ENCODE assay signal across 14 cellular contexts in genomic region chr20:46557231-46557956, GRCh38. TPM values are rescaled to one million over a fixed set of nuclear protein-coding genes. Genes with fewer than 3 reads are reported as not detected.
DNase-seq lines count a peak whose midpoint lies in the region; ATAC-seq and TF ChIP-seq lines count a peak whose summit lies in the region.
"Had no signal": no experiment of that assay in that cellular context is flagged by ENCODE, and none has a peak within 500 bp of the region (broad histone marks: within the 10 kb centered on the region; RNA-seq: fewer than 3 reads in every experiment).

No MANE protein-coding gene starts in this region.

- H3K9ac ChIP-seq in BLaER1 treated with 17β-estradiol and CSF1 and Interleukin-3, amounts not matched to agents 10 nM and 100 nM: no peak overlapping the region

- peak overlapping the region; percentile 14 for H3K27ac Mint-ChIP-seq in activated T-helper 2 cell treated with anti-CD3 and anti-CD28 coated beads, Interferon-gamma antibody, Interleukin-2, Interleukin-4, amounts not matched to agents 10 μg/mL and 5 μg/mL and 100 μg/mL, durations not matched to agents 14 hours and 24 hours and 36 hours
- H3K27ac Mint-ChIP-seq: T-helper 17 cell had no signal

- no peaks in the 10 kb centered on the region for H3K36me3 Mint-ChIP-seq in activated T-helper 2 cell treated with anti-CD3 and anti-CD28 coated beads, Interferon-gamma antibody, Interleukin-2, Interleukin-4, amounts not matched to agents 10 μg/mL and 5 μg/mL and 100 μg/mL, durations not matched to agents 14 hours and 24 hours and 36 hours (ENCODE audit: low read depth)

- no peaks in the 10 kb centered on the region for H4K20me1 ChIP-seq in BLaER1 treated with 17β-estradiol and CSF1 and Interleukin-3, amounts not matched to agents 10 nM and 100 nM

- H3K36me3 ChIP-seq in BLaER1 treated with 17β-estradiol and CSF1 and Interleukin-3, amounts not matched to agents 10 nM and 100 nM: no peaks in the 10 kb centered on the region
- no peaks in the 10 kb centered on the region for H3K36me3 ChIP-seq in left ventricle myocardium inferior
- H3K36me3 ChIP-seq in tibial nerve: no peaks in the 10 kb centered on the region
- H3K36me3 ChIP-seq: suprapubic skin had no signal

- H3K4me2 ChIP-seq in BLaER1 treated with 17β-estradiol and CSF1 and Interleukin-3, amounts not matched to agents 10 nM and 100 nM: peak overlapping the region; percentile 13 to 96 (median 57); a peak in 19 of 22 replicates

- peaks cover 74 to 86% (median 81%) of the 10 kb centered on the region in 10 experiments for H3K4me1 ChIP-seq in BLaER1 treated with 17β-estradiol and CSF1 and Interleukin-3, amounts not matched to agents 10 nM and 100 nM
- H3K4me1 ChIP-seq in left ventricle myocardium inferior (peaks cover 7% of the 10 kb centered on the region), tibial nerve (peaks cover 0 to 12% (median 4%) of the 10 kb centered on the region in 4 donors)
- H3K4me1 ChIP-seq: suprapubic skin had no signal

- H3K9me3 Mint-ChIP-seq in activated T-helper 2 cell treated with anti-CD3 and anti-CD28 coated beads, Interferon-gamma antibody, Interleukin-2, Interleukin-4, amounts not matched to agents 10 μg/mL and 5 μg/mL and 100 μg/mL, durations not matched to agents 14 hours and 24 hours and 36 hours: no peaks in the 10 kb centered on the region

- H3K4me1 Mint-ChIP-seq in activated T-helper 2 cell treated with anti-CD3 and anti-CD28 coated beads, Interferon-gamma antibody, Interleukin-2, Interleukin-4, amounts not matched to agents 10 μg/mL and 5 μg/mL and 100 μg/mL, durations not matched to agents 14 hours and 24 hours and 36 hours (ENCODE audit: low read depth): peaks cover 66% of the 10 kb centered on the region

- H3K9me3 ChIP-seq in BLaER1 treated with 17β-estradiol and CSF1 and Interleukin-3, amounts not matched to agents 10 nM and 100 nM (replicated peaks in 1 of 11): no peaks in the 10 kb centered on the region
- H3K9me3 ChIP-seq in left ventricle myocardium inferior (replicated peaks) (no peaks in the 10 kb centered on the region), tibial nerve (no peaks in the 10 kb centered on the region)
- H3K9me3 ChIP-seq: suprapubic skin had no signal

- no peak for TF ChIP-seq POLR2A in tibial nerve (IDR thresholded peaks at IDR 0.05)

- TF ChIP-seq EP300 in tibial nerve (IDR thresholded peaks at IDR 0.05): no peak

- intact Hi-C loops in activated T-helper 2 cell treated with anti-CD3 and anti-CD28 coated beads, Interferon-gamma antibody, Interleukin-2, Interleukin-4, amounts not matched to agents 10 μg/mL and 5 μg/mL and 100 μg/mL, durations not matched to agents 14 hours and 24 hours and 36 hours (cut with micrococcal nuclease): no loop called here
- intact Hi-C loops in left ventricle myocardium inferior (cut with micrococcal nuclease): no loop called here

- H3K4me3 Mint-ChIP-seq in activated T-helper 2 cell treated with anti-CD3 and anti-CD28 coated beads, Interferon-gamma antibody, Interleukin-2, Interleukin-4, amounts not matched to agents 10 μg/mL and 5 μg/mL and 100 μg/mL, durations not matched to agents 14 hours and 24 hours and 36 hours (ENCODE audit: low read depth): no peak overlapping the region
- H3K4me3 Mint-ChIP-seq: T-helper 17 cell had no signal

- H3K4me3 ChIP-seq in BLaER1 treated with 17β-estradiol and CSF1 and Interleukin-3, amounts not matched to agents 10 nM and 100 nM: no peak overlapping the region
- H3K4me3 ChIP-seq in left ventricle myocardium inferior (no peak overlapping the region), tibial nerve (no peak overlapping the region)
- H3K4me3 ChIP-seq: suprapubic skin had no signal

- ATAC-seq in left lobe of liver (peak; percentile 11), HG03571 (IDR thresholded peaks at IDR 0.05; ENCODE audit: unreplicated experiment) (no peak)
- ATAC-seq: T-helper 17 cell had no signal

- WGBS in tibial nerve, 2 donors: 72 to 73% methylated on average over 8 of the region's 8 CpGs

- H3K27me3 Mint-ChIP-seq in activated T-helper 2 cell treated with anti-CD3 and anti-CD28 coated beads, Interferon-gamma antibody, Interleukin-2, Interleukin-4, amounts not matched to agents 10 μg/mL and 5 μg/mL and 100 μg/mL, durations not matched to agents 14 hours and 24 hours and 36 hours (ENCODE audit: low read depth): no peaks in the 10 kb centered on the region
- H3K27me3 Mint-ChIP-seq: T-helper 17 cell had no signal

- DNase-seq in HK-2 (ENCODE audit: unreplicated experiment) (peak; percentile 5), left lobe of liver (ENCODE audit: low spot score) (no peak), GM19238 (ENCODE audit: insufficient read length, low spot score) (no peak), left ventricle myocardium inferior (no peak), tibial nerve (ENCODE audit: low spot score in 2 of 2) (no peak)
- DNase-seq in activated T-helper 2 cell treated with anti-CD3 and anti-CD28 coated beads, Interferon-gamma antibody, Interleukin-2, Interleukin-4, amounts not matched to agents 10 μg/mL and 5 μg/mL and 100 μg/mL, durations not matched to agents 14 hours and 24 hours and 36 hours (ENCODE audit: low spot score): no peak
- DNase-seq: activated CD4-positive, alpha-beta T cell treated with anti-CD3 and anti-CD28 coated beads, Interleukin-2, amount 50 U/mL, for 48 hours; activated gamma-delta T cell treated with Interleukin-2 at 50 U/mL for 16 hours; OCI-M1; T-helper 17 cell had no signal

- TF ChIP-seq CTCF in left ventricle myocardium inferior (IDR thresholded peaks at IDR 0.05; ENCODE audit: borderline replicate concordance) (no peak), tibial nerve (IDR thresholded peaks at IDR 0.05) (no peak)

- H3K27me3 ChIP-seq in BLaER1 treated with 17β-estradiol and CSF1 and Interleukin-3, amounts not matched to agents 10 nM and 100 nM: peaks cover 0 to 8% (median 0%) of the 10 kb centered on the region in 11 experiments; a peak in 3 of 22 replicates
- peaks cover 14% of the 10 kb centered on the region for H3K27me3 ChIP-seq in left ventricle myocardium inferior (ENCODE audit: low read depth)
- H3K27me3 ChIP-seq in tibial nerve: no peaks in the 10 kb centered on the region
- H3K27me3 ChIP-seq: suprapubic skin had no signal

- H3K27ac ChIP-seq in BLaER1 treated with 17β-estradiol and CSF1 and Interleukin-3, amounts not matched to agents 10 nM and 100 nM: 0 out of 22 replicates have a peak overlapping the region, but pooled peaks of 1 of the 11 experiments have one; percentile 31
- no peak overlapping the region for H3K27ac ChIP-seq in left ventricle myocardium inferior (replicated peaks)
- no peak overlapping the region for H3K27ac ChIP-seq in tibial nerve
- H3K27ac ChIP-seq: HL-60, suprapubic skin had no signal

RNA-seq across cellular contexts. Expression of gene OCSTAMP, which starts 6.9 kb away (rescaled TPM):
- not detected in 2 replicates for total RNA-seq in activated T-helper 2 cell treated with anti-CD3 and anti-CD28 coated beads, Interferon-gamma antibody, Interleukin-2, Interleukin-4, amounts not matched to agents 10 μg/mL and 5 μg/mL and 100 μg/mL, durations not matched to agents 14 hours and 24 hours and 36 hours
- not detected for total RNA-seq in left lobe of liver
- not detected for total RNA-seq in left ventricle myocardium inferior
- not detected for total RNA-seq in tibial nerve
- total RNA-seq: suprapubic skin, T-helper 17 cell had no signal

RNA-seq across cellular contexts. Expression of gene ZNF334, which starts 44.0 kb away (rescaled TPM):
- 1.2 and 1.4 TPM in 2 replicates for total RNA-seq in activated T-helper 2 cell treated with anti-CD3 and anti-CD28 coated beads, Interferon-gamma antibody, Interleukin-2, Interleukin-4, amounts not matched to agents 10 μg/mL and 5 μg/mL and 100 μg/mL, durations not matched to agents 14 hours and 24 hours and 36 hours
- 1.9 TPM for total RNA-seq in left lobe of liver
- total RNA-seq in left ventricle myocardium inferior: 0.71 TPM
- 10 to 100 TPM in 1 of 4 donors, 1 to 10 TPM in 3; 5.1 to 14.0 (median 7.0) TPM for total RNA-seq in tibial nerve
